In genomic region chr6:33752139-33753015, GRCh38 we compare ENCODE assay signal across 1 cellular context.
TF ChIP-seq lines count a peak whose summit lies in the region.

No MANE protein-coding gene starts in this region.

TF ChIP-seq in GM23338, 12 proteins besides CTCF, POLR2A, EP300 and RAD21 (continued from another document):
- TF ChIP-seq ZNF462 (CRISPR knock-in tag; IDR thresholded peaks at IDR 0.05) (no peak), ETS1 (IDR thresholded peaks at IDR 0.05) (no peak), CREB1 (CRISPR knock-in tag; IDR thresholded peaks at IDR 0.05; ENCODE audit: low read depth) (no peak)
TF ChIP-seq in GM23338: peak in this region for 0.
